Comparison of ENCODE assay signal across 12 cellular contexts in the genomic region with DNA sequence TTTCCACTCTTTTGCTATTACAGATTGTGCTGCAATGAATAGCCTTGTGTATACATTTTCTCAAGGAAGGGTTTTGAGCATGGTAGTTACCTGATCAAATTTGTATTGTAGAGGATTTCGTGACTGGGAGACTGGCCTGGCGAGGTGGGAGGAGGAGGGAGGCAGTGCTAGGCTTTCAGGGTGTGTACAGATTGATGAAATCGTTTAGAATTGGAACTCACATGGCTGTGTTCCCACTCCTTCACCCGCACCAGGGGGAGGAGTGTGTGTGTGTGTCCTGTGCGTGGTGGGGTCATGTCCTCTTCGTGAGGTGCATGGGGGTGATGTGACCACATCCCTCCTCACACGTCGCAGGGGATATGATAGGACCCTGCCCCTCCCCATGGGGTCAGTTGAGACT. TPM values are rescaled to one million over a fixed set of nuclear protein-coding genes. Genes with fewer than 3 reads are reported as not detected.
DNase-seq lines count a peak whose midpoint lies in the region; ATAC-seq, FAIRE-seq and TF ChIP-seq lines count a peak whose summit lies in the region.
"Had no signal": no experiment of that assay in that cellular context is flagged by ENCODE, and none has a peak within 500 bp of the region (broad histone marks: within the 10 kb centered on the region; RNA-seq: fewer than 3 reads in every experiment).

No MANE protein-coding gene starts in this region.

- 43 to 45% methylated on average over 8 of the region's 8 CpGs for WGBS in ectodermal cell, 2 experiments

- ATAC-seq in natural killer cell (no peak), HG02571 (IDR thresholded peaks at IDR 0.05; ENCODE audit: unreplicated experiment) (no peak)

- H3K27me3 ChIP-seq in A673 (replicated peaks; ENCODE audit: insufficient read depth, low read depth, low read length, poor library complexity) = peaks cover 12% of the 10 kb centered on the region
- H3K27me3 ChIP-seq in HUES48 (ENCODE audit: control insufficient read depth, insufficient read depth, low read length) = peaks cover 23% of the 10 kb centered on the region
- H3K27me3 ChIP-seq in ectodermal cell (ENCODE audit: control insufficient read depth, insufficient read depth, low read length, poor library complexity, severe bottlenecking) = peaks cover 37% of the 10 kb centered on the region
- H3K27me3 ChIP-seq: pancreas had no signal

- H3K27ac ChIP-seq in A673 (ENCODE audit: low read depth, low read length, poor library complexity, severe bottlenecking) = no peak overlapping the region
- H3K27ac ChIP-seq in HUES48 (ENCODE audit: low read depth, low read length) = no peak overlapping the region
- H3K27ac ChIP-seq in ectodermal cell (ENCODE audit: insufficient read depth, low read depth, low read length, poor library complexity, severe bottlenecking) = no peak overlapping the region
- H3K27ac ChIP-seq: pancreas had no signal

- H3K9me3 ChIP-seq in A673 (ENCODE audit: low read depth, low read length, poor library complexity, severe bottlenecking) (no peaks in the 10 kb centered on the region), HUES48 (ENCODE audit: control insufficient read depth, insufficient read depth, low read length) (no peaks in the 10 kb centered on the region), ectodermal cell (ENCODE audit: control insufficient read depth, low read length) (no peaks in the 10 kb centered on the region)
- H3K9me3 ChIP-seq: pancreas had no signal

- CTCF ChIA-PET in A673 (lab: Charles Lee) = interaction anchor here (0.7 kb wide), 1 partner anchor 12 kb away, joined by 4 read pairs; no protein-coding TSS in a partner anchor

- DNase-seq in A673 (ENCODE audit: low spot score) (no peak), natural killer cell (no peak), C1 segment of cervical spinal cord (lab: John Stamatoyannopoulos, UW) (no peak), GM12891 (ENCODE audit: insufficient read length, low spot score) (no peak), SHP77 treated with DMSO at 0.1 percent for 48 hours (lab: John Stamatoyannopoulos, UW) (no peak)
- DNase-seq: MM.1S had no signal

- peak overlapping the region in 1 of 2 donors; percentile 57 for H3K27ac Mint-ChIP-seq in natural killer cell

- no peaks in the 10 kb centered on the region for H3K9me3 Mint-ChIP-seq in natural killer cell

- POLR2A ChIA-PET in A673 (lab: Charles Lee; ENCODE audit: low non-redundant PET) = no interaction called here

- TF ChIP-seq POLR2A in GM12891 (IDR thresholded peaks at IDR 0.05; ENCODE audit: low read depth, low read length) = no peak

- no TSS peak for BruUV-seq in A673 (replicated peaks; lab: Mats Ljungman, UMichigan)

- H3K4me1 Mint-ChIP-seq in natural killer cell = peaks cover 12 to 30% of the 10 kb centered on the region in 2 donors

- H3K4me3 Mint-ChIP-seq in natural killer cell = peak overlapping the region; percentile 78

- H3K4me3 ChIP-seq in A673 (ENCODE audit: low read depth, low read length, poor library complexity, severe bottlenecking) (peak overlapping the region; percentile 50), HUES48 (ENCODE audit: low read depth, low read length) (peak overlapping the region; percentile 60), ectodermal cell (ENCODE audit: insufficient read depth, low read depth, low read length) (peak overlapping the region; percentile 31)

- intact Hi-C loops in A673 (cut with micrococcal nuclease; ENCODE audit: unreplicated experiment) = no loop called here
- intact Hi-C loops in natural killer cell (cut with micrococcal nuclease) = loop anchor here (10.0 kb wide), 1 partner anchor 240 kb away; no protein-coding TSS in a partner anchor

- H3K27me3 Mint-ChIP-seq in natural killer cell (ENCODE audit: low read depth in 2 of 2) = peaks cover 0 to 9% of the 10 kb centered on the region in 2 donors

- H3K36me3 Mint-ChIP-seq in natural killer cell = no peaks in the 10 kb centered on the region

- H3K9ac ChIP-seq in HUES48 (ENCODE audit: low read depth, low read length) = no peak overlapping the region

- H3K36me3 ChIP-seq in A673 (ENCODE audit: insufficient read depth, low read length, poor library complexity, severe bottlenecking) (no peaks in the 10 kb centered on the region), HUES48 (ENCODE audit: control insufficient read depth, insufficient read depth, low read length) (peaks cover 6% of the 10 kb centered on the region), ectodermal cell (ENCODE audit: control insufficient read depth, insufficient read depth, low read length) (no peaks in the 10 kb centered on the region)
- H3K36me3 ChIP-seq: pancreas had no signal

- no peak for FAIRE-seq in GM12891 (lab: Jason Lieb, UNC)
- FAIRE-seq: pancreas had no signal

- TF ChIP-seq CTCF in A673 (conservative IDR thresholded peaks at IDR 0.05; ENCODE audit: low read depth, low read length) = no peak
- no peak for TF ChIP-seq CTCF in natural killer cell (IDR thresholded peaks at IDR 0.05)

- H3K4me1 ChIP-seq in A673 (ENCODE audit: insufficient read depth, low read length, poor library complexity, severe bottlenecking) (peaks cover 15% of the 10 kb centered on the region), HUES48 (ENCODE audit: control insufficient read depth, insufficient read depth, low read length) (peaks cover 13% of the 10 kb centered on the region; the same call in 1 of the 2 replicates), ectodermal cell (ENCODE audit: control insufficient read depth, insufficient read depth, low read length) (peaks cover 5% of the 10 kb centered on the region)

TF ChIP-seq in GM12891, 5 proteins besides CTCF, POLR2A, EP300 and RAD21:
- no peak for TF ChIP-seq PAX5 (IDR thresholded peaks at IDR 0.05; ENCODE audit: insufficient read depth, low read length, severe bottlenecking)
- no peak for TF ChIP-seq TAF1 (IDR thresholded peaks at IDR 0.05; ENCODE audit: low read depth, low read length)
TF ChIP-seq in GM12891: peak in this region for 0.

RNA-seq across cellular contexts. Expression of a gene that starts 8.3 kb away (rescaled TPM):
- not detected in 2 replicates for total RNA-seq in A673 (2021)
- not detected for polyA plus RNA-seq in ectodermal cell (2013, experiment 1 of 4)
- polyA plus RNA-seq in ectodermal cell (2013, experiment 2 of 4) = not detected
- polyA plus RNA-seq in ectodermal cell (2013, experiment 3 of 4) = not detected
- not detected for polyA plus RNA-seq in ectodermal cell (2013, experiment 4 of 4)
- total RNA-seq in natural killer cell = under 1 TPM in 1 of 3 donors, not detected in 2; 0.55 TPM
- polyA plus RNA-seq in GM12891 (2012; ENCODE audit: low read depth, missing spikeins) = not detected
- total RNA-seq: Daoy, SK-MEL-5 had no signal
- polyA plus RNA-seq: pancreas had no signal

RNA-seq across cellular contexts. Expression of a gene that starts 19.3 kb away (rescaled TPM):
- total RNA-seq in A673 (2021) = 15.4 and 16.5 TPM in 2 replicates
- polyA plus RNA-seq in ectodermal cell (2013, experiment 1 of 4) = 6.7 TPM
- 7.2 TPM for polyA plus RNA-seq in ectodermal cell (2013, experiment 2 of 4)
- polyA plus RNA-seq in ectodermal cell (2013, experiment 3 of 4) = 9.3 TPM
- polyA plus RNA-seq in ectodermal cell (2013, experiment 4 of 4) = 6.9 TPM
- total RNA-seq in natural killer cell = 10 to 100 TPM; 10.6 to 16.9 (median 14.6) TPM
- polyA plus RNA-seq in GM12891 (2012; ENCODE audit: low read depth, missing spikeins) = 11.4 TPM

RNA-seq across cellular contexts. Expression of a gene that starts 26.3 kb away (rescaled TPM):
- total RNA-seq in A673 (2021) (not detected in 2 replicates), natural killer cell (not detected)
- polyA plus RNA-seq in ectodermal cell (2013, experiment 1 of 4) = 1.2 TPM
- 0.34 TPM for polyA plus RNA-seq in ectodermal cell (2013, experiment 2 of 4)
- polyA plus RNA-seq in ectodermal cell (2013, experiment 3 of 4) = 0.53 TPM
- 0.73 TPM for polyA plus RNA-seq in ectodermal cell (2013, experiment 4 of 4)
- not detected for polyA plus RNA-seq in GM12891 (2012; ENCODE audit: low read depth, missing spikeins)
- total RNA-seq: Daoy had no signal

RNA-seq across cellular contexts. Expression of a gene that starts 40.9 kb away (rescaled TPM):
- total RNA-seq in A673 (2021) (not detected in 2 replicates), natural killer cell (not detected)
- polyA plus RNA-seq in ectodermal cell (2013, experiment 1 of 4) = 15.9 TPM
- polyA plus RNA-seq in ectodermal cell (2013, experiment 2 of 4) = 18.4 TPM
- polyA plus RNA-seq in ectodermal cell (2013, experiment 3 of 4) = 14.4 TPM
- 15.8 TPM for polyA plus RNA-seq in ectodermal cell (2013, experiment 4 of 4)
- polyA plus RNA-seq in GM12891 (2012; ENCODE audit: low read depth, missing spikeins) = 0.01 TPM
- total RNA-seq: Daoy had no signal
